14 cellular contexts compared by ENCODE assay signal in the genomic region with DNA sequence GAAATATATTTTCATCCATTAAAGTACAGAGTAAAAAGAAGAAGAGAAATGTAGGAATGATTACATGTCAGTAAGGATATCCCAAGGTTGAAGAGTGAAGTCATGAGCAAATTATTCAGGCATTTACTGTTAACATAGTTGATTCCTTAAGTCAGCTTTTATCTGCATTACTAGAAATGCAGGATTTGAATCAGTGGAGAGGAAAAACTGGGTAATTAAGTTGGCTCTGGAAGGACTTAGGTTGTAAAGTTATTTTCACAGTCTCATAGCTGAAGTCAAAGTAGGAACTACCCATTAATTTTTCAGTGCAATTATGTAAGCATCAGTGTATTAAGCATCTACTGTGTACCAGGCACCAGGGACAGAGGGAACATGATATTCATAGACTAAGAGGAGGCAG. TPM values are rescaled to one million over a fixed set of nuclear protein-coding genes. Genes with fewer than 3 reads are reported as not detected.
DNase-seq lines count a peak whose midpoint lies in the region; ATAC-seq, FAIRE-seq and TF ChIP-seq lines count a peak whose summit lies in the region.
"Had no signal": no experiment of that assay in that cellular context is flagged by ENCODE, and none has a peak within 500 bp of the region (broad histone marks: within the 10 kb centered on the region; RNA-seq: fewer than 3 reads in every experiment).

No MANE protein-coding gene starts in this region.

- peaks cover 29% of the 10 kb centered on the region for H3K36me3 Mint-ChIP-seq in effector memory CD8-positive, alpha-beta T cell (ENCODE audit: insufficient read depth)
- H3K36me3 Mint-ChIP-seq in osteocyte (ENCODE audit: unreplicated experiment), result peaks cover 20% of the 10 kb centered on the region

- no peak overlapping the region for H3K4me3 Mint-ChIP-seq in effector memory CD8-positive, alpha-beta T cell
- H3K4me3 Mint-ChIP-seq in osteocyte (ENCODE audit: unreplicated experiment), result no peak overlapping the region

- H3K27ac Mint-ChIP-seq in effector memory CD8-positive, alpha-beta T cell, result peak overlapping the region; percentile 27 to 59
- peak overlapping the region; percentile 15 for H3K27ac Mint-ChIP-seq in osteocyte (ENCODE audit: unreplicated experiment)

- FAIRE-seq in RCC 7860 (lab: Jason Lieb, UNC), result peak; percentile 45

- no peaks in the 10 kb centered on the region for H3K27me3 Mint-ChIP-seq in effector memory CD8-positive, alpha-beta T cell
- H3K27me3 Mint-ChIP-seq in osteocyte (ENCODE audit: unreplicated experiment), result no peaks in the 10 kb centered on the region

- in situ Hi-C loops in Caki2 (cut with HindIII; ENCODE audit: low pct_unique_long_range_greater_than_20kb, low sequenced_read_pairs), result no loop called here

- no peaks in the 10 kb centered on the region for H3K9me3 Mint-ChIP-seq in effector memory CD8-positive, alpha-beta T cell
- H3K9me3 Mint-ChIP-seq in osteocyte (ENCODE audit: unreplicated experiment), result no peaks in the 10 kb centered on the region

- no peak for ATAC-seq in effector memory CD8-positive, alpha-beta T cell (replicated peaks)
- no peak for ATAC-seq in HG02610 (IDR thresholded peaks at IDR 0.05; ENCODE audit: unreplicated experiment)

- peak; percentile 49 for DNase-seq in Caki2 (ENCODE audit: low read depth)
- peak; percentile 29 for DNase-seq in RCC 7860 (ENCODE audit: low spot score)
- DNase-seq in effector memory CD8-positive, alpha-beta T cell, result no peak
- no peak for DNase-seq in osteocyte (ENCODE audit: extremely low spot score, unreplicated experiment)
- DNase-seq in HuH-7.5 (ENCODE audit: low spot score), result no peak
- no peak for DNase-seq in NCI-H82 treated with DMSO at 0.1 percent for 48 hours (lab: John Stamatoyannopoulos, UW; ENCODE audit: unreplicated experiment)
- DNase-seq: activated naive CD4-positive, alpha-beta T cell treated with anti-CD3 and anti-CD28 coated beads, Interleukin-2, amount 50 U/mL, for 16 hours; GDM1; islet precursor cell; Karpas-422; NCI-H1436 treated with DMSO at 0.1 percent for 48 hours; NCI-H446 treated with DMSO at 0.1 percent for 48 hours; posterior cingulate gyrus had no signal

- TF ChIP-seq CTCF in osteocyte (IDR thresholded peaks at IDR 0.05), result no peak

- peaks cover 18 to 23% of the 10 kb centered on the region in 2 donors for H3K4me1 Mint-ChIP-seq in effector memory CD8-positive, alpha-beta T cell (ENCODE audit: low read depth in 2 of 2)
- peaks cover 14% of the 10 kb centered on the region for H3K4me1 Mint-ChIP-seq in osteocyte (ENCODE audit: unreplicated experiment)

RNA-seq across cellular contexts. Expression of a gene that starts 7.8 kb away (rescaled TPM):
- total RNA-seq in Caki2 (2014; rRNA removed; shearing (Covaris generic); ENCODE audit: low replicate concordance), result 93.9 and 117 TPM in 2 replicates
- total RNA-seq in osteocyte, result 49.6 and 50.6 TPM in 2 replicates

RNA-seq across cellular contexts. Expression of a gene that starts 27.3 kb away (rescaled TPM):
- total RNA-seq in Caki2 (2014; rRNA removed; shearing (Covaris generic); ENCODE audit: low replicate concordance), result 18.1 and 20.1 TPM in 2 replicates
- 21.8 and 21.9 TPM in 2 replicates for total RNA-seq in osteocyte

RNA-seq across cellular contexts. Expression of a gene that starts 27.4 kb away (rescaled TPM):
- 0.07 and 0.14 TPM in 2 replicates for total RNA-seq in Caki2 (2014; rRNA removed; shearing (Covaris generic); ENCODE audit: low replicate concordance)
- total RNA-seq in osteocyte, result not detected in 2 replicates

Comparison
In these comparisons a context has a peak if more than half of its experiments do, and no peak if none do; other contexts are left out.
1. DNase-seq: peak in Caki2 (single experiment) and RCC 7860 (single experiment); none in effector memory CD8-positive, alpha-beta T cell (0 of 3), osteocyte (single experiment), HuH-7.5 (single experiment) and NCI-H82 treated with DMSO at 0.1 percent for 48 hours (single experiment).